Comparison of ENCODE assay signal across 15 cellular contexts in the genomic region with DNA sequence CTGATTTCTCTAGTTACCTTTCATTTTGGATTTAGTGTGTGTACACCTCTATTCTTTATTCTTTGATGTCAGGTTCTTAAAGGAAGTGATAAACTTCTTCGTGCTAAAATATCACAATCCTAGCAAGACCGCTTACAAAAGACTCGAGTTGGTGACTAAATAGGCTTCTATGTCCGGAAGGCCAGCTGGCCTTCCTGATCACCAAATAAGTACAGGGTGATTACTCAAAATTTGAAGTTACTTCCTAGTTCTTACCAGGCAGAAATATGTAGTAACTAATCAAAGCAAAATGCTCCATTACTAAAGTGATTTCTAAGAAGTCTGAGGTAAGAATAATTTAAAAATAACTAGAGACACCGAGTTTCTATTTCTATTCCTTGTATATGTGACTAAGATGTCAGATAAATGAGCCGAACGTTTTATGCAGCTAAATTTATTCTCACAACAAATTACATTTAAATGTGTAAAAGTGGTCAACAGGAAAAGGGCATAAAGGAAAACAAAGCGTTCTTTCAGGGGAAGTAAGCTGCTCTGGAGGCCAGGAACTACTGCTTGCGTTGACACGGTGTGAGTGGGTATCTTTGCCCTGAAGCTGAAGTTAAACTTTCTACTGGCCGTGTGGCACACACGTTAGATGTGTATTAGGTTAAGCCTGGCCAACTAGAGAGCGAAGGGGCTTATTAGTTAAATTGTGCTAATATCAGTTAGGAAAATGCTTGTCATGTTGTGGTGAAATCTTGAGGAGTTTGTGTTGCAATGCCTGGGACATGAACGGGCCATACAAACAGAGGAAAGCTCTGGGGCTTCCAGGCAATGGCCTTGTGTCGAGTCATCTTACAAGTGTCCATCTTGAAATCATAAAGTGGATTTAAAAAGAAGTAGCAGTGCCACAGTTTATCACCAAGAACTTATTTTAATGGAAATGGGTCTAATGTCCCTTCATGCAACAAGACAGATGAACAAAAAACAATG.
DNase-seq lines count a peak whose midpoint lies in the region; ATAC-seq and TF ChIP-seq lines count a peak whose summit lies in the region.
"Had no signal": no experiment of that assay in that cellular context is flagged by ENCODE, and none has a peak within 500 bp of the region (broad histone marks: within the 10 kb centered on the region; RNA-seq: fewer than 3 reads in every experiment).

No MANE protein-coding gene starts in this region.

- peaks cover 0 to 1% of the 10 kb centered on the region in 2 donors for H3K9me3 ChIP-seq in lung (ENCODE audit: control insufficient read depth in 2 of 2, insufficient read depth in 1 of 2, low read length in 1 of 2)
- H3K9me3 ChIP-seq: colonic mucosa, heart left ventricle had no signal

- TF ChIP-seq CTCF in cardiac fibroblast (IDR thresholded peaks at IDR 0.05; ENCODE audit: low read depth, low read length), result no peak
- no peak for TF ChIP-seq CTCF in lung (IDR thresholded peaks at IDR 0.05; ENCODE audit: control extremely low read depth, extremely low read depth)

- peaks cover 9 to 18% of the 10 kb centered on the region in 2 donors for H3K36me3 ChIP-seq in lung (ENCODE audit: control insufficient read depth in 2 of 2, insufficient read depth in 2 of 2, low read length in 2 of 2)
- H3K36me3 ChIP-seq: colonic mucosa had no signal

- H3K4me3 ChIP-seq in cardiac fibroblast (replicated peaks in 1 of 2; ENCODE audit: low read depth in 2 of 2, low read length in 2 of 2) (no peak overlapping the region), lung (no peak overlapping the region)
- H3K4me3 ChIP-seq: colonic mucosa, heart left ventricle had no signal

- H3K27me3 ChIP-seq in lung (ENCODE audit: control insufficient read depth, insufficient read depth), result no peaks in the 10 kb centered on the region
- H3K27me3 ChIP-seq: colonic mucosa, heart left ventricle had no signal

- H3K4me1 ChIP-seq in lung (ENCODE audit: control insufficient read depth in 2 of 2, insufficient read depth in 2 of 2, low read length in 2 of 2), result peaks cover 0 to 3% of the 10 kb centered on the region in 2 donors
- H3K4me1 ChIP-seq: colonic mucosa had no signal

- DNase-seq in Right ventricle myocardium inferior (ENCODE audit: missing footprints), result peak; percentile 43
- no peak for DNase-seq in cardiac septum (ENCODE audit: low spot score)
- peak; percentile 36 to 73 for DNase-seq in cardiac fibroblast (ENCODE audit: low read depth in 2 of 2)
- DNase-seq in lung (ENCODE audit: low spot score), result no peak
- no peak for DNase-seq in T-helper 2 cell
- DNase-seq in DMS 273 (lab: John Stamatoyannopoulos, UW; ENCODE audit: unreplicated experiment), result no peak
- DNase-seq: activated CD4-positive, alpha-beta memory T cell treated with anti-CD3 and anti-CD28 coated beads, Interleukin-2, amount 10 ng/mL, durations not matched to agents 7 days and 5 days; activated gamma-delta T cell treated with Interleukin-2 at 50 U/mL for 16 hours; colonic mucosa; DMS 273 treated with DMSO at 0.1 percent for 48 hours; heart left ventricle; NCI-H2081; stimulated activated CD4-positive, alpha-beta T cell treated with anti-CD3 and anti-CD28 coated beads, Interleukin-4, amount 100 ng/mL, for 24 hours had no signal

- peak overlapping the region in 1 of 2 donors; percentile 57 for H3K27ac ChIP-seq in lung (ENCODE audit: low read depth in 1 of 2, low read length in 1 of 2)
- H3K27ac ChIP-seq: colonic mucosa had no signal

- 35 to 57% methylated on average over 15 of the region's 15 CpGs for WGBS in lung, 2 donors

- intact Hi-C loops in Right ventricle myocardium inferior (cut with DNase I) (no loop called here), cardiac septum (cut with DNase I) (no loop called here)

- ATAC-seq in Right ventricle myocardium inferior (peak; percentile 26), lung (ENCODE audit: insufficient read depth, low FRiP score) (peak; percentile 79), HG03159 (IDR thresholded peaks at IDR 0.05; ENCODE audit: unreplicated experiment) (no peak), HG03457 (IDR thresholded peaks at IDR 0.05; ENCODE audit: unreplicated experiment) (no peak)

Comparison
In these comparisons a context has a peak if more than half of its experiments do, and no peak if none do; other contexts are left out.
1. DNase-seq: peak in Right ventricle myocardium inferior (single experiment) and cardiac fibroblast (2 of 2); none in cardiac septum (single experiment), lung (single experiment), T-helper 2 cell (0 of 5) and DMS 273 (single experiment).
2. ATAC-seq: peak in Right ventricle myocardium inferior (single experiment) and lung (single experiment); none in HG03159 (single experiment) and HG03457 (single experiment).